In the genomic region with DNA sequence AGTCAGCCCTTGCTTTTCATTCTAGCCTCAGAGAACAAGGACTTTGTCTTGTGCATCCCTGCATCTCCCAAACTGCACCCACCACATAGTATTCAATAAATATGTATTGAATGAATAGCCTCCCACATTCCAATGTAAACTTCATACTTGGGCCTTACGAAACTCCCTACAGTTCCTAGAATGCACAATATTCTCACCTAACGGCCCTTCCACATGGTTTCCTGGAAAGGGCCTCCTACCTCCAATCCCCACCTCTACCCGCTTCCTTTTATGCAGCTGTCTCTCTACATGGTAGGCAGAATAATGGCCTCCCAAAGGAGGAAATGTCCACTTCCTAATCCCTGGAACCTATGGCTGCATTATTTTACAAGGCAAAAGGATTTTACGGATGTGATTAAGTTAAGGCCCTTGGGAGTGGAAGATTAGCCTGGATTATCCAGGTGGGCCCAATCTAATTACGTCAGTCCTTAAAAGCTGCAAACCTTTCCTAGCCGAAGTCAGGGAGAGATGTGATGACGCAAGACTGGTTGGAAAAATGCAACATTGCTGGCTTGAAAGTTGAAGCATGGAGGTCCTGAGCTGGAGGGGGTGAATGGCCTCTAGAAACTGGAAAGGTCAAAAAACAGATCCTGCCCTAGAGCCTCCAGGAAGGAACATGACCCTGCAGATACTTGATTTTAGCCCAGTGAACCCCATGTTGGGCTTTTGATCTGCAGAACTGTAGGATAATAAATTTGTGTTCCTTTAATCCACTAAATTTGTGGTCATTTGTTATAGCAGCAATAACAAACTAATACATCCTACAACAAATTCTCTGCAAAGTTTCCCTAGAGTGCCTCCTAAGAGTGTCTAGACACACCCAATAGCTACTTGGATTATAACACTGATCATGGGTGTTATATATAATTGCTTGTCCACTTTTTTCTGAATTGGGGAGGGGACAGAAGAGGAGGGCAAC, we compare ENCODE assay signal across 18 cellular contexts. TPM values are rescaled to one million over a fixed set of nuclear protein-coding genes. Genes with fewer than 3 reads are reported as not detected.
A peak's percentile ranks its signal among the peaks of the same experiment; 100 is the strongest.
DNase-seq lines count a peak whose midpoint lies in the region; ATAC-seq and TF ChIP-seq lines count a peak whose summit lies in the region.
"Had no signal": no experiment of that assay in that cellular context is flagged by ENCODE, and none has a peak within 500 bp of the region (broad histone marks: within the 10 kb centered on the region; RNA-seq: fewer than 3 reads in every experiment).

No MANE protein-coding gene starts in this region.

- H3K27ac Mint-ChIP-seq in IgD-negative memory B cell (peak overlapping the region in 1 of 3 donors; percentile 81), glutamatergic neuron (ENCODE audit: unreplicated experiment) (no peak overlapping the region)

- no peaks in the 10 kb centered on the region for H3K9me3 Mint-ChIP-seq in IgD-negative memory B cell
- peaks cover 10% of the 10 kb centered on the region for H3K9me3 Mint-ChIP-seq in glutamatergic neuron (ENCODE audit: unreplicated experiment)

- H3K27ac ChIP-seq in BLaER1 treated with 17β-estradiol and CSF1 and Interleukin-3, amounts not matched to agents 10 nM and 100 nM = no peak overlapping the region
- H3K27ac ChIP-seq in WERI-Rb-1 = no peak overlapping the region
- H3K27ac ChIP-seq in neutrophil = peak overlapping the region; percentile 18
- H3K27ac ChIP-seq: GM23248, SJSA1 had no signal

- H3K4me3 ChIP-seq in BLaER1 treated with 17β-estradiol and CSF1 and Interleukin-3, amounts not matched to agents 10 nM and 100 nM = no peak overlapping the region
- no peak overlapping the region for H3K4me3 ChIP-seq in WERI-Rb-1 (ENCODE audit: low read depth, low read length)
- no peak overlapping the region for H3K4me3 ChIP-seq in neutrophil (ENCODE audit: low read depth in 1 of 2, low read length in 1 of 2)
- H3K4me3 ChIP-seq: GM23248, SJSA1 had no signal

- no peak for ATAC-seq in HG03097 (IDR thresholded peaks at IDR 0.05; ENCODE audit: low FRiP score, unreplicated experiment)
- ATAC-seq: PC-3 had no signal

- H3K9me3 ChIP-seq in BLaER1 treated with 17β-estradiol and CSF1 and Interleukin-3, amounts not matched to agents 10 nM and 100 nM (replicated peaks in 1 of 11) = peaks cover 0 to 4% (median 0%) of the 10 kb centered on the region in 11 experiments; a peak in 1 of 22 replicates
- H3K9me3 ChIP-seq in WERI-Rb-1 (ENCODE audit: severe bottlenecking) = peaks cover 7% of the 10 kb centered on the region
- H3K9me3 ChIP-seq in neutrophil = no peaks in the 10 kb centered on the region
- H3K9me3 ChIP-seq: Caco-2, SJSA1 had no signal

- H3K27me3 ChIP-seq in BLaER1 treated with 17β-estradiol and CSF1 and Interleukin-3, amounts not matched to agents 10 nM and 100 nM = no peaks in the 10 kb centered on the region
- H3K27me3 ChIP-seq in WERI-Rb-1 (ENCODE audit: insufficient read depth, low read depth, severe bottlenecking) (peaks cover 41% of the 10 kb centered on the region), neutrophil (peaks cover 37% of the 10 kb centered on the region)

- H3K4me1 ChIP-seq in BLaER1 treated with 17β-estradiol and CSF1 and Interleukin-3, amounts not matched to agents 10 nM and 100 nM = peaks cover 48 to 80% (median 69%) of the 10 kb centered on the region in 10 experiments
- peaks cover 17 to 25% of the 10 kb centered on the region in 2 experiments for H3K4me1 ChIP-seq in neutrophil (ENCODE audit: control insufficient read depth in 1 of 2, insufficient read depth in 1 of 2, low read depth in 1 of 2, low read length in 1 of 2)
- H3K4me1 ChIP-seq: Caco-2 had no signal

- peaks cover 37 to 50% (median 45%) of the 10 kb centered on the region in 3 donors for H3K4me1 Mint-ChIP-seq in IgD-negative memory B cell
- H3K4me1 Mint-ChIP-seq in glutamatergic neuron (ENCODE audit: low read depth, unreplicated experiment) = peaks cover 14% of the 10 kb centered on the region

- no peak overlapping the region for H3K9ac ChIP-seq in BLaER1 treated with 17β-estradiol and CSF1 and Interleukin-3, amounts not matched to agents 10 nM and 100 nM
- H3K9ac ChIP-seq: GM23248 had no signal

- H3K4me3 Mint-ChIP-seq in IgD-negative memory B cell (peak overlapping the region in 3 of 4 donors; percentile 71 to 74 (median 72)), glutamatergic neuron (ENCODE audit: unreplicated experiment) (no peak overlapping the region)

- H3K36me3 Mint-ChIP-seq in IgD-negative memory B cell (no peaks in the 10 kb centered on the region), glutamatergic neuron (ENCODE audit: unreplicated experiment) (peaks cover 5% of the 10 kb centered on the region)
- H3K36me3 Mint-ChIP-seq: CD4-positive, CD25-positive, alpha-beta regulatory T cell had no signal

- H3K36me3 ChIP-seq in BLaER1 treated with 17β-estradiol and CSF1 and Interleukin-3, amounts not matched to agents 10 nM and 100 nM = no peaks in the 10 kb centered on the region
- no peaks in the 10 kb centered on the region for H3K36me3 ChIP-seq in WERI-Rb-1
- H3K36me3 ChIP-seq in neutrophil = no peaks in the 10 kb centered on the region
- H3K36me3 ChIP-seq: SJSA1 had no signal

- DNase-seq in WERI-Rb-1 (peak; percentile 92), glutamatergic neuron (no peak), Kasumi-1 (lab: John Stamatoyannopoulos, UW) (no peak)
- DNase-seq: Caco-2; CD4-positive, CD25-positive, alpha-beta regulatory T cell; GM23248; Karpas-422; MM.1S; NCI-H1092 treated with DMSO at 0.1 percent for 48 hours; NCI-H1694; NCI-H526; NK-92 treated with Interleukin-12 subunit alpha and Interleukin-12 subunit beta, amount 100 ng/mL, for 24 hours; PC-3 had no signal

- H3K27me3 Mint-ChIP-seq in IgD-negative memory B cell (no peaks in the 10 kb centered on the region), glutamatergic neuron (ENCODE audit: unreplicated experiment) (peaks cover 5% of the 10 kb centered on the region)

- no peaks in the 10 kb centered on the region for H4K20me1 ChIP-seq in BLaER1 treated with 17β-estradiol and CSF1 and Interleukin-3, amounts not matched to agents 10 nM and 100 nM

- H3K4me2 ChIP-seq in BLaER1 treated with 17β-estradiol and CSF1 and Interleukin-3, amounts not matched to agents 10 nM and 100 nM = peak overlapping the region; percentile 8 to 55 (median 43); a peak in 20 of 22 replicates

- TF ChIP-seq CTCF in WERI-Rb-1 (IDR thresholded peaks at IDR 0.05; ENCODE audit: low read depth, low read length) (no peak), neutrophil (IDR thresholded peaks at IDR 0.05) (no peak), glutamatergic neuron (IDR thresholded peaks at IDR 0.05; ENCODE audit: partially characterized antibody, unreplicated experiment) (no peak)

RNA-seq across cellular contexts. Expression of a gene that starts 5.2 kb away (rescaled TPM):
- 8.1 TPM for polyA plus RNA-seq in IgD-negative memory B cell
- total RNA-seq in glutamatergic neuron (ENCODE audit: unreplicated experiment) = 156 TPM

RNA-seq across cellular contexts. Expression of a gene that starts 16.4 kb away (rescaled TPM):
- 23.9 TPM for polyA plus RNA-seq in IgD-negative memory B cell
- total RNA-seq in glutamatergic neuron (ENCODE audit: unreplicated experiment) = 93.9 TPM
